16 cellular contexts compared by ENCODE assay signal in the genomic region with DNA sequence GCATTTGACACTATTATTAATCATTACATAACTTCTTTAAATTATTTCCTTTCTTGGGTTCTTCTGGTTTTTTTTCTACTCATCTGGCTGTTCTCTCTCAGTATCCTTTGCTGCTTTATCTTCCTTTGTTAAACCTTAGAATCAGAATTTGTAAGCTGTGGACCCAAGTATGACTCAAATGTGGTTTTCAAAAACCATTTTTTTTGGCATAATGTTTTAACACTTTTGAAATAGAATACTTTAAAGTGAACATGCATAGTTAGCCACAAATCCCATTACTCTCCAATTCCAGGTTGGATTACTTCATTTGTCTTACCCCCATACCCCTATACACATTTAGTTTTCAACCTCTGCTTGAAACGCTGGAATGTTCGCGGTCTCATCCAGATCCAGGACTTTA.
"Had no signal": no experiment of that assay in that cellular context is flagged by ENCODE, and none has a peak within 500 bp of the region (broad histone marks: within the 10 kb centered on the region; RNA-seq: fewer than 3 reads in every experiment).

No MANE protein-coding gene starts in this region.

- H3K9me3 ChIP-seq: colonic mucosa, transverse colon had no signal

- H3K27ac ChIP-seq: cardiac muscle cell, colonic mucosa, transverse colon had no signal

- H3K27me3 Mint-ChIP-seq: activated CD4-positive, alpha-beta T cell treated with anti-CD3 and anti-CD28 coated beads, Interleukin-2, amount 10 ng/mL, durations not matched to agents 24 days and 14 days; activated naive CD4-positive, alpha-beta T cell treated with anti-CD3 and anti-CD28 coated beads, Interleukin-2, amount 10 ng/mL, durations not matched to agents 7 days and 5 days; naive thymus-derived CD4-positive, alpha-beta T cell; stimulated activated memory B cell treated with anti-CD40 and anti-IgM and Interleukin-4, amounts not matched to agents 10 μg/mL and 1 μg/mL and 100 μg/mL, for 72 hours had no signal

- H3K36me3 Mint-ChIP-seq: WTC11 had no signal

- ATAC-seq: naive thymus-derived CD4-positive, alpha-beta T cell; right cardiac atrium; stimulated activated memory B cell treated with anti-CD40 and anti-IgM and Interleukin-4, amounts not matched to agents 10 μg/mL and 1 μg/mL and 100 μg/mL, for 72 hours; WTC11 had no signal

- H3K27ac Mint-ChIP-seq: activated CD4-positive, alpha-beta T cell treated with anti-CD3 and anti-CD28 coated beads, Interleukin-2, amount 10 ng/mL, durations not matched to agents 24 days and 14 days; activated naive CD4-positive, alpha-beta T cell treated with anti-CD3 and anti-CD28 coated beads, Interleukin-2, amount 10 ng/mL, durations not matched to agents 7 days and 5 days; activated T-helper 2 cell treated with anti-CD3 and anti-CD28 coated beads, Interferon-gamma antibody, Interleukin-2, Interleukin-4, amounts not matched to agents 10 μg/mL and 5 μg/mL and 100 μg/mL, durations not matched to agents 14 hours and 24 hours and 36 hours; naive thymus-derived CD4-positive, alpha-beta T cell; stimulated activated memory B cell treated with anti-CD40 and anti-IgM and Interleukin-4, amounts not matched to agents 10 μg/mL and 1 μg/mL and 100 μg/mL, for 72 hours; T-helper 1 cell treated with Interleukin-12 subunit alpha and Interleukin-12 subunit beta and Interleukin-4 antibody, amounts not matched to agents 30 μg/mL and 1 μg/mL, for 36 hours; WTC11 had no signal

- H3K4me3 ChIP-seq: cardiac muscle cell, colonic mucosa, lung, transverse colon had no signal

- H3K27me3 ChIP-seq: cardiac muscle cell, colonic mucosa, transverse colon had no signal

- H3K4me1 ChIP-seq: colonic mucosa had no signal

- H3K36me3 ChIP-seq: colonic mucosa, transverse colon had no signal

- H3K4me3 Mint-ChIP-seq: activated CD4-positive, alpha-beta T cell treated with anti-CD3 and anti-CD28 coated beads, Interleukin-2, amount 10 ng/mL, durations not matched to agents 24 days and 14 days; activated naive CD4-positive, alpha-beta T cell treated with anti-CD3 and anti-CD28 coated beads, Interleukin-2, amount 10 ng/mL, durations not matched to agents 7 days and 5 days; naive thymus-derived CD4-positive, alpha-beta T cell; stimulated activated memory B cell treated with anti-CD40 and anti-IgM and Interleukin-4, amounts not matched to agents 10 μg/mL and 1 μg/mL and 100 μg/mL, for 72 hours; T-helper 1 cell treated with Interleukin-12 subunit alpha and Interleukin-12 subunit beta and Interleukin-4 antibody, amounts not matched to agents 30 μg/mL and 1 μg/mL, for 36 hours; WTC11 had no signal

- H3K4me1 Mint-ChIP-seq: activated naive CD4-positive, alpha-beta T cell treated with anti-CD3 and anti-CD28 coated beads, Interleukin-2, amount 10 ng/mL, durations not matched to agents 7 days and 5 days; WTC11 had no signal

- H3K9me3 Mint-ChIP-seq: activated CD4-positive, alpha-beta T cell treated with anti-CD3 and anti-CD28 coated beads, Interleukin-2, amount 10 ng/mL, durations not matched to agents 24 days and 14 days; activated naive CD4-positive, alpha-beta T cell treated with anti-CD3 and anti-CD28 coated beads, Interleukin-2, amount 10 ng/mL, durations not matched to agents 7 days and 5 days; activated T-helper 2 cell treated with anti-CD3 and anti-CD28 coated beads, Interferon-gamma antibody, Interleukin-2, Interleukin-4, amounts not matched to agents 10 μg/mL and 5 μg/mL and 100 μg/mL, durations not matched to agents 14 hours and 24 hours and 36 hours; naive thymus-derived CD4-positive, alpha-beta T cell; T-helper 1 cell treated with Interleukin-12 subunit alpha and Interleukin-12 subunit beta and Interleukin-4 antibody, amounts not matched to agents 30 μg/mL and 1 μg/mL, for 36 hours; WTC11 had no signal

- DNase-seq: activated CD4-positive, alpha-beta T cell treated with anti-CD3 and anti-CD28 coated beads, Interleukin-2, amount 10 ng/mL, durations not matched to agents 24 days and 14 days; activated CD8-positive, alpha-beta memory T cell treated with anti-CD3 and anti-CD28 coated beads for 24 hours; activated naive CD4-positive, alpha-beta T cell treated with anti-CD3 and anti-CD28 coated beads, Interleukin-2, amount 10 ng/mL, durations not matched to agents 7 days and 5 days; amygdala; colonic mucosa; hippocampal formation; naive thymus-derived CD4-positive, alpha-beta T cell; right cardiac atrium; substantia nigra; transverse colon had no signal
